In the genomic region with DNA sequence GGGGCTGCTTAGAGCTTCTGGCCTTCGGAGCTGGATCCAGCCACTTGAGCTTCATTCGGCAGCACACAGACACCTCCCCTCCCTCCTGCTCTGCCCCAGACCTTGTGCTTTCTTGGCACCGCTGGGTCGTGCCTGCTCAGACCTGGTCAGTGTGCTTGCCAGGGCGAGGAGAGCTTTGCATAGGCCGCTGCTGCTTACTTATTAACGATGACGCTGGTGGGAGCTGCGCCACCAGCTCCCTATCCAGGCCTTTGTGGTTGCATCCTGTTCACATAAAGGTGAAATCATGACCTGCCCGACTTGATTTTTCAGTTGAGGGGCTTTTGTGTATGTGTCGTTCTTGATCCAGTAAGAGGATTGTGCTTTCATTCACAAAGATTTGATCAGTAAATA, we compare ENCODE assay signal across 8 cellular contexts.
DNase-seq lines count a peak whose midpoint lies in the region; ATAC-seq and TF ChIP-seq lines count a peak whose summit lies in the region.

No MANE protein-coding gene starts in this region.

- H3K4me3 ChIP-seq in gastrocnemius medialis: peak overlapping the region; percentile 10 to 21 (median 14)

- peaks cover 0 to 5% of the 10 kb centered on the region in 2 donors for H3K9me3 Mint-ChIP-seq in activated naive CD4-positive, alpha-beta T cell treated with anti-CD3 and anti-CD28 coated beads, Interleukin-2, amount 50 U/mL, for 72 hours

- H3K36me3 Mint-ChIP-seq in activated naive CD4-positive, alpha-beta T cell treated with anti-CD3 and anti-CD28 coated beads, Interleukin-2, amount 50 U/mL, for 72 hours: peaks cover 0 to 13% of the 10 kb centered on the region in 2 donors

- TF ChIP-seq CTCF in gastrocnemius medialis (IDR thresholded peaks at IDR 0.05 in 4 of 5, conservative IDR thresholded peaks at IDR 0.05 in 1 of 5): no peak

- in situ Hi-C loops in gastrocnemius medialis (cut with MboI; ENCODE audit: low sequenced_read_pairs in 4 of 4): no loop called here

- H3K9me3 ChIP-seq in gastrocnemius medialis: no peaks in the 10 kb centered on the region

- ATAC-seq in GM18498 (IDR thresholded peaks at IDR 0.05; ENCODE audit: unreplicated experiment) (peak; percentile 37), HG02571 (IDR thresholded peaks at IDR 0.05; ENCODE audit: unreplicated experiment) (peak; percentile 49), gastrocnemius medialis (peak; percentile 83 to 89)
- ATAC-seq in activated naive CD4-positive, alpha-beta T cell treated with anti-CD3 and anti-CD28 coated beads, Interleukin-2, amount 50 U/mL, for 72 hours: no peak

- TF ChIP-seq POLR2A in gastrocnemius medialis (IDR thresholded peaks at IDR 0.05): no peak

- intact Hi-C loops in gastrocnemius medialis (cut with DNase I; ENCODE audit: low total_unique reads): loop anchor here (1.0 to 5.0 kb wide), 2 partner anchors 9 to 85 kb away; no protein-coding TSS in a partner anchor

- peaks cover 77 to 83% of the 10 kb centered on the region in 2 donors for H3K4me1 ChIP-seq in gastrocnemius medialis

- no peaks in the 10 kb centered on the region for H3K36me3 ChIP-seq in gastrocnemius medialis

- DNase-seq in NCI-H774 (lab: John Stamatoyannopoulos, UW) (peak; percentile 76), glomerular visceral epithelial cell (ENCODE audit: extremely low spot score) (peak; percentile 92), gastrocnemius medialis (peak; percentile 75 to 90), NCI-H446 treated with DMSO at 0.1 percent for 48 hours (lab: John Stamatoyannopoulos, UW) (no peak), T1000 (lab: John Stamatoyannopoulos, UW) (no peak)
- DNase-seq in activated naive CD4-positive, alpha-beta T cell treated with anti-CD3 and anti-CD28 coated beads, Interleukin-2, amount 50 U/mL, for 72 hours (ENCODE audit: low spot score in 2 of 2): no peak

- peak overlapping the region; percentile 85 to 90 (median 88) for H3K27ac ChIP-seq in gastrocnemius medialis

- peak overlapping the region in 1 of 2 donors; percentile 26 for H3K27ac Mint-ChIP-seq in activated naive CD4-positive, alpha-beta T cell treated with anti-CD3 and anti-CD28 coated beads, Interleukin-2, amount 50 U/mL, for 72 hours

- no peaks in the 10 kb centered on the region for H3K27me3 ChIP-seq in gastrocnemius medialis

Comparison
In these comparisons a context has a peak if more than half of its experiments do, and no peak if none do; other contexts are left out.
1. ATAC-seq: peak in GM18498 (single experiment), HG02571 (single experiment) and gastrocnemius medialis (2 of 2); none in activated naive CD4-positive, alpha-beta T cell treated with anti-CD3 and anti-CD28 coated beads, Interleukin-2, amount 50 U/mL, for 72 hours (0 of 2).
2. DNase-seq: peak in NCI-H774 (single experiment), glomerular visceral epithelial cell (single experiment) and gastrocnemius medialis (2 of 2); none in NCI-H446 treated with DMSO at 0.1 percent for 48 hours (single experiment), T1000 (single experiment) and activated naive CD4-positive, alpha-beta T cell treated with anti-CD3 and anti-CD28 coated beads, Interleukin-2, amount 50 U/mL, for 72 hours (0 of 2).